8 cellular contexts compared by ENCODE assay signal in genomic region chr9:129802833-129803678, GRCh38. TPM values are rescaled to one million over a fixed set of nuclear protein-coding genes. Genes with fewer than 3 reads are reported as not detected.
DNase-seq lines count a peak whose midpoint lies in the region; ATAC-seq, FAIRE-seq and TF ChIP-seq lines count a peak whose summit lies in the region.

TOR1B (plus strand) TSS chr9:129803184; CDS start chr9:129803213, 29 bp downstream.

- TF ChIP-seq POLR2A in GM18505 (IDR thresholded peaks at IDR 0.05; ENCODE audit: borderline replicate concordance, extremely low read depth, insufficient read depth, insufficient read length) (peak; percentile 80), vagina (IDR thresholded peaks at IDR 0.05) (peak in 1 of 2 donors; percentile 71)

- H3K4me3 Mint-ChIP-seq in astrocyte (ENCODE audit: unreplicated experiment): peak within 1 kb of the TSS; percentile 85

- FAIRE-seq in astrocyte (lab: Jason Lieb, UNC): no peak

- H3K27me3 Mint-ChIP-seq in astrocyte (ENCODE audit: low read depth, unreplicated experiment): peaks cover 3% of the 10 kb centered on the region

- peak within 1 kb of the TSS; percentile 87 for H3K27ac Mint-ChIP-seq in astrocyte (ENCODE audit: unreplicated experiment)

- H3K9ac ChIP-seq in astrocyte (ENCODE audit: low read length): peak within 1 kb of the TSS; percentile 79
- peak within 1 kb of the TSS; percentile 73 for H3K9ac ChIP-seq in rectal smooth muscle tissue (ENCODE audit: low read length)

- no peaks in the 10 kb centered on the region for H3K27me3 ChIP-seq in astrocyte (ENCODE audit: insufficient read depth, low read length)
- no peaks in the 10 kb centered on the region for H3K27me3 ChIP-seq in rectal smooth muscle tissue (ENCODE audit: control insufficient read depth, insufficient read depth, low read length)
- H3K27me3 ChIP-seq in vagina: no peaks in the 10 kb centered on the region

- H3K9me3 ChIP-seq in astrocyte (ENCODE audit: insufficient read depth, low read depth, low read length) (no peaks in the 10 kb centered on the region), vagina (no peaks in the 10 kb centered on the region)

- H3K27ac ChIP-seq in astrocyte (ENCODE audit: low read depth, low read length) (peak within 1 kb of the TSS; percentile 47), rectal smooth muscle tissue (ENCODE audit: low read depth, low read length) (peak within 1 kb of the TSS; percentile 83), vagina (peak within 1 kb of the TSS; percentile 75)

- peak within 1 kb of the TSS; percentile 91 for H3K4me2 ChIP-seq in astrocyte (ENCODE audit: low read length)

- peaks cover 9% of the 10 kb centered on the region for H3K4me1 Mint-ChIP-seq in astrocyte (ENCODE audit: low read depth, unreplicated experiment)

- H4K20me1 ChIP-seq in astrocyte (ENCODE audit: insufficient read depth, low read length): peaks cover 26% of the 10 kb centered on the region

- ATAC-seq in GM18505 (IDR thresholded peaks at IDR 0.05; ENCODE audit: unreplicated experiment): peak; percentile 82
- peak; percentile 81 for ATAC-seq in HG02973 (IDR thresholded peaks at IDR 0.05; ENCODE audit: unreplicated experiment)

- peaks cover 25% of the 10 kb centered on the region for H3K79me2 ChIP-seq in astrocyte (ENCODE audit: insufficient read depth, low read length)

- H3K4me1 ChIP-seq in astrocyte (ENCODE audit: insufficient read depth, low read length) (peaks cover 5% of the 10 kb centered on the region), rectal smooth muscle tissue (ENCODE audit: control insufficient read depth, insufficient read depth, low read length) (peaks cover 5% of the 10 kb centered on the region), vagina (peaks cover 10% of the 10 kb centered on the region)

- TF ChIP-seq CTCF in astrocyte (IDR thresholded peaks at IDR 0.05; ENCODE audit: insufficient read depth, low read depth, low read length): no peak
- no peak for TF ChIP-seq CTCF in vagina (IDR thresholded peaks at IDR 0.05)

- intact Hi-C loops in vagina (cut with DNase I): no loop called here

- DNase-seq in NCI-H2029 (lab: John Stamatoyannopoulos, UW) (peak; percentile 88), T-helper 22 cell (ENCODE audit: low read depth) (peak; percentile 88), astrocyte (ENCODE audit: low read depth) (peak; percentile 77), hepatic stellate cell (ENCODE audit: low spot score) (peak; percentile 82), vagina (ENCODE audit: extremely low spot score in 2 of 2) (peak in 1 of 2 donors; percentile 92)

- H2AFZ ChIP-seq in astrocyte (ENCODE audit: low read depth, low read length): peak within 1 kb of the TSS; percentile 87

- H3K4me3 ChIP-seq in astrocyte (ENCODE audit: insufficient read depth, low read depth, low read length): peak within 1 kb of the TSS; percentile 71
- peak within 1 kb of the TSS; percentile 92 for H3K4me3 ChIP-seq in rectal smooth muscle tissue (ENCODE audit: low read length)
- H3K4me3 ChIP-seq in vagina: peak within 1 kb of the TSS; percentile 67 to 100

- peaks cover 8% of the 10 kb centered on the region for H3K36me3 Mint-ChIP-seq in astrocyte (ENCODE audit: low read depth, unreplicated experiment)

- H3K9me3 Mint-ChIP-seq in astrocyte (ENCODE audit: unreplicated experiment): no peaks in the 10 kb centered on the region

- H3K36me3 ChIP-seq in astrocyte (ENCODE audit: insufficient read depth, low read length) (peaks cover 4% of the 10 kb centered on the region), rectal smooth muscle tissue (ENCODE audit: control insufficient read depth, insufficient read depth, low read length) (peaks cover 8% of the 10 kb centered on the region), vagina (peaks cover 0 to 15% of the 10 kb centered on the region in 2 donors)

RNA-seq across cellular contexts. Expression of gene TOR1B, which starts in this region (rescaled TPM):
- total RNA-seq in astrocyte: 31.6 and 39.4 TPM in 2 replicates
- total RNA-seq in vagina: 14.5 TPM
